Comparison of ENCODE assay signal across 10 cellular contexts in the genomic region with DNA sequence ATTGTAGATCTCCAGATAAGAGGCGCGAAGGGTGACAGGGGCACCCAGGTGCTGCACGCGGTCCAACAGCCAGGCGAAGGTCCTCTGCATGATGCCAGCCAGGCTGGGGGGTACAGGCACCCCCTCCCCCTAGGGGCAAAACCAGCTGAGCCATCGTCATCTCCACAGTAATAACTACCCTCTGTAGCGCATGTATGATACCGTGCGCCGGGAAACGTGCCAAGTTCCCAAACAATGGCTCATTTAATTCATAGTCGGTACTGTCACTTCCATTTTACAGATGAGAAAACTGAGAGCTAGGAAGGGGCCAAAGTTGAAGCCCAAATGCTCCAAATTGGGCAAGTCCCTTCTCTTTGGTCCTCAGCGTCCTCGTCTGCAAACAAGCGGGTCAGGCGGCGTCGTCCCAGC. TPM values are rescaled to one million over a fixed set of nuclear protein-coding genes. Genes with fewer than 3 reads are reported as not detected.
DNase-seq lines count a peak whose midpoint lies in the region; ATAC-seq and TF ChIP-seq lines count a peak whose summit lies in the region.
"Had no signal": no experiment of that assay in that cellular context is flagged by ENCODE, and none has a peak within 500 bp of the region (broad histone marks: within the 10 kb centered on the region; RNA-seq: fewer than 3 reads in every experiment).

No MANE protein-coding gene starts in this region.

- no peaks in the 10 kb centered on the region for H3K9me3 ChIP-seq in H9 (ENCODE audit: control insufficient read depth, low read depth, low read length)
- no peaks in the 10 kb centered on the region for H3K9me3 ChIP-seq in mucosa of rectum (ENCODE audit: control insufficient read depth in 2 of 2, low read length in 2 of 2)

- H3K4me1 ChIP-seq in H9 (ENCODE audit: insufficient read depth, low read length) (0 out of 2 replicates have a peak, but pooled peaks cover 2% of the 10 kb centered on the region), mucosa of rectum (ENCODE audit: control insufficient read depth in 2 of 2, insufficient read depth in 2 of 2, low read length in 2 of 2) (peaks cover 8 to 13% of the 10 kb centered on the region in 2 donors)

- no peaks in the 10 kb centered on the region for H3K79me1 ChIP-seq in H9 (ENCODE audit: insufficient read depth, low read depth, low read length, poor library complexity, severe bottlenecking)

- peak overlapping the region; percentile 56 to 59 for H3K4me3 ChIP-seq in mucosa of rectum (ENCODE audit: low read length in 2 of 2)

- no peak overlapping the region for H3K14ac ChIP-seq in H9 (ENCODE audit: insufficient read depth, low read length)

- H3K4me2 ChIP-seq in H9 (ENCODE audit: insufficient read depth, insufficient read length, low read length): peak overlapping the region; percentile 30

- no peak overlapping the region for H3K4ac ChIP-seq in H9 (ENCODE audit: low read depth, low read length)

- H3K9me3 Mint-ChIP-seq in H9: peaks cover 8 to 10% of the 10 kb centered on the region in 2 experiments
- H3K9me3 Mint-ChIP-seq in central memory CD8-positive, alpha-beta T cell: peaks cover 5% of the 10 kb centered on the region

- H3T11ph ChIP-seq in H9 (ENCODE audit: low read length): no peak overlapping the region

- no peak for TF ChIP-seq CTCF in 22Rv1 (IDR thresholded peaks at IDR 0.05)
- no peak for TF ChIP-seq CTCF in H9 (conservative IDR thresholded peaks at IDR 0.05)
- TF ChIP-seq CTCF in omental fat pad (IDR thresholded peaks at IDR 0.05): no peak

- H3K27ac Mint-ChIP-seq in H9: no peak overlapping the region
- no peak overlapping the region for H3K27ac Mint-ChIP-seq in central memory CD8-positive, alpha-beta T cell (ENCODE audit: low read depth)
- H3K27ac Mint-ChIP-seq: IgD-negative memory B cell had no signal

- no peak overlapping the region for H2BK15ac ChIP-seq in H9 (ENCODE audit: low read depth, low read length)

- no peak overlapping the region for H4K5ac ChIP-seq in H9 (ENCODE audit: insufficient read length, low read depth, low read length)

- H3K23me2 ChIP-seq in H9 (ENCODE audit: insufficient read length, low read depth, low read length, poor library complexity, severe bottlenecking): peaks cover 7% of the 10 kb centered on the region

- H3K36me3 ChIP-seq in mucosa of rectum (ENCODE audit: control insufficient read depth in 2 of 2, insufficient read depth in 2 of 2, low read length in 2 of 2): peaks cover 3 to 9% of the 10 kb centered on the region in 2 donors

- H3K27me3 ChIP-seq in H9 (ENCODE audit: insufficient read depth, low read length): peaks cover 3% of the 10 kb centered on the region; the same call in 1 of the 2 replicates
- H3K27me3 ChIP-seq in mucosa of rectum (ENCODE audit: control insufficient read depth in 2 of 2, insufficient read depth in 2 of 2, low read length in 2 of 2): no peaks in the 10 kb centered on the region

- no peak overlapping the region for H2BK5ac ChIP-seq in H9 (ENCODE audit: insufficient read length, low read length)

- no peak for DNase-seq in H9
- no peak for DNase-seq in central memory CD8-positive, alpha-beta T cell (ENCODE audit: low spot score in 2 of 2)
- DNase-seq in omental fat pad (ENCODE audit: low spot score): no peak
- no peak for DNase-seq in AG20443 (ENCODE audit: low spot score)
- no peak for DNase-seq in SIG-M5 (lab: John Stamatoyannopoulos, UW)
- DNase-seq in activated naive CD4-positive, alpha-beta T cell (lab: John Stamatoyannopoulos, UW): no peak

- H3K27ac ChIP-seq in 22Rv1: peak overlapping the region; percentile 87
- no peak overlapping the region for H3K27ac ChIP-seq in H9 (ENCODE audit: insufficient read length, low read depth, low read length)
- peak overlapping the region in 1 of 2 donors; percentile 32 for H3K27ac ChIP-seq in mucosa of rectum (ENCODE audit: low read depth in 2 of 2, low read length in 2 of 2)

- no peak overlapping the region for H2BK12ac ChIP-seq in H9 (ENCODE audit: insufficient read length, low read depth, low read length)

- no peak overlapping the region for H3K18ac ChIP-seq in H9 (ENCODE audit: insufficient read length, low read depth, low read length)

- ATAC-seq in central memory CD8-positive, alpha-beta T cell (replicated peaks; ENCODE audit: extremely low read depth, poor library complexity, severe bottlenecking): no peak
- no peak for ATAC-seq in omental fat pad (ENCODE audit: low FRiP score)

- H2AFZ ChIP-seq in H9 (ENCODE audit: low read length): no peak overlapping the region

- H3K9ac ChIP-seq in H9 (ENCODE audit: extremely low read depth, insufficient read length, low read length) (no peak overlapping the region), mucosa of rectum (ENCODE audit: low read depth in 1 of 2, low read length in 2 of 2) (peak overlapping the region in 1 of 2 donors; percentile 52)

- no peaks in the 10 kb centered on the region for H3K79me2 ChIP-seq in H9 (ENCODE audit: insufficient read depth, low read length)

- H3K23ac ChIP-seq in H9 (ENCODE audit: insufficient read length, low read depth, low read length): no peak overlapping the region

- H3K36me3 Mint-ChIP-seq in H9 (ENCODE audit: insufficient read depth in 1 of 3, low read depth in 3 of 3): peaks cover 3 to 11% (median 3%) of the 10 kb centered on the region in 3 experiments; a peak in 6 of 7 replicates
- peaks cover 3% of the 10 kb centered on the region for H3K36me3 Mint-ChIP-seq in central memory CD8-positive, alpha-beta T cell (ENCODE audit: insufficient read depth)

- H2AK5ac ChIP-seq in H9 (ENCODE audit: insufficient read length, low read length): no peak overlapping the region

- no peak overlapping the region for H3K56ac ChIP-seq in H9 (ENCODE audit: insufficient read length, low read depth, low read length)

- H2BK20ac ChIP-seq in H9 (ENCODE audit: low read depth, low read length, poor library complexity, severe bottlenecking): no peak overlapping the region

- peaks cover 8 to 22% of the 10 kb centered on the region in 2 experiments for H3K4me1 Mint-ChIP-seq in H9
- peaks cover 5% of the 10 kb centered on the region for H3K4me1 Mint-ChIP-seq in central memory CD8-positive, alpha-beta T cell

- WGBS in H9 (ENCODE audit: extremely low coverage, insufficient read length, low lambda C conversion rate): no CpG with 5 or more reads among the region's 18 CpGs

- peaks cover 60% of the 10 kb centered on the region for H3K27me3 Mint-ChIP-seq in H9 (ENCODE audit: low read depth)
- peaks cover 72% of the 10 kb centered on the region for H3K27me3 Mint-ChIP-seq in central memory CD8-positive, alpha-beta T cell

- no peak overlapping the region for H4K8ac ChIP-seq in H9 (replicated peaks; ENCODE audit: insufficient read length, low read depth, low read length)

- peak overlapping the region; percentile 74 to 77 for H3K4me3 Mint-ChIP-seq in H9
- H3K4me3 Mint-ChIP-seq in central memory CD8-positive, alpha-beta T cell: peak overlapping the region; percentile 36

- no peak overlapping the region for H2BK120ac ChIP-seq in H9 (ENCODE audit: low read depth, low read length, poor library complexity, severe bottlenecking)

- H4K91ac ChIP-seq in H9 (ENCODE audit: insufficient read length, low read depth, low read length): no peak overlapping the region

- no peaks in the 10 kb centered on the region for H4K20me1 ChIP-seq in H9 (ENCODE audit: control insufficient read depth, insufficient read depth, insufficient read length)

RNA-seq across cellular contexts. Expression of a gene that starts 1.5 kb away (rescaled TPM):
- total RNA-seq in H9 (2021) (1.8 and 3.3 TPM in 2 replicates), omental fat pad (under 1 TPM in 2 of 4 donors, not detected in 2; 0.12 to 0.19 TPM)

RNA-seq across cellular contexts. Expression of a gene that starts 19.5 kb away (rescaled TPM):
- total RNA-seq in H9 (2021) (0.20 and 0.81 TPM in 2 replicates), omental fat pad (not detected)
- total RNA-seq: temporal lobe had no signal

RNA-seq across cellular contexts. Expression of a gene that starts 57.7 kb away (rescaled TPM):
- total RNA-seq in H9 (2021) (17.5 and 17.9 TPM in 2 replicates), omental fat pad (10 to 100 TPM in 3 of 4 donors, 1 to 10 TPM in 1; 4.9 to 78.9 (median 10.1) TPM)
